Comparison of ENCODE assay signal across 17 cellular contexts in the genomic region with DNA sequence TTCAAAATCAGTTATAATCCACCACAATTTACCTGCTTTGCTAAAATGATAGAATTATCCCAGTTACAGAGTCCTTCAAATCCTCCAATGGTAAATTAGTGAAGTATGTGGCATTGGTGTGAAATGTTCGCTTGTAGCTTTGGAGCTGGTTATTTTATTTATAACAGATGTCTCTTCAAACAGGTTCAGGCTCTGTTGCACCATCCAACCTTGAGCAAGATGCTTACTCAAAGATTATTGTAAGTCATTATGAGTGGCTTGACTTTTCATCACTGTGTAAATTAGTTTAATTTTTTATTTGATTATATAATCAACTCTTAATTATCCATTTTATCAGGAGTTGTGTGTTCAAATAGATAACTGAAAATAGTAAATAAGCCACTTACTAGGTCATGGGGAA.
DNase-seq lines count a peak whose midpoint lies in the region; ATAC-seq and TF ChIP-seq lines count a peak whose summit lies in the region.
"Had no signal": no experiment of that assay in that cellular context is flagged by ENCODE, and none has a peak within 500 bp of the region (broad histone marks: within the 10 kb centered on the region; RNA-seq: fewer than 3 reads in every experiment).

No MANE protein-coding gene starts in this region.

- H2AFZ ChIP-seq in smooth muscle cell (ENCODE audit: low read depth), result no peak overlapping the region

- 88% methylated on average over 1 of the region's 1 CpG for WGBS in smooth muscle cell (ENCODE audit: low lambda C conversion rate)

- H4K20me1 ChIP-seq in smooth muscle cell (ENCODE audit: low read depth), result peaks cover 99% of the 10 kb centered on the region

- peaks cover 6% of the 10 kb centered on the region for H3K79me2 ChIP-seq in smooth muscle cell (ENCODE audit: low read depth)

- H3K4me1 ChIP-seq in smooth muscle cell (ENCODE audit: low read depth), result peaks cover 45% of the 10 kb centered on the region
- H3K4me1 ChIP-seq: Peyer's patch had no signal

- peak overlapping the region in 4 of 5 donors; percentile 17 to 59 (median 34) for H3K4me3 Mint-ChIP-seq in immature natural killer cell

- H3K4me2 ChIP-seq in smooth muscle cell, result peak overlapping the region; percentile 44
- H3K4me2 ChIP-seq: KMS-11 had no signal

- H3K27me3 ChIP-seq in WERI-Rb-1 (ENCODE audit: insufficient read depth, low read depth, severe bottlenecking) (no peaks in the 10 kb centered on the region), smooth muscle cell (ENCODE audit: low read depth) (no peaks in the 10 kb centered on the region)
- H3K27me3 ChIP-seq: Peyer's patch had no signal

- H3K9me3 Mint-ChIP-seq in immature natural killer cell, result no peaks in the 10 kb centered on the region

- TF ChIP-seq CTCF in WERI-Rb-1 (IDR thresholded peaks at IDR 0.05; ENCODE audit: low read depth, low read length), result no peak
- TF ChIP-seq CTCF in epithelial cell of esophagus (IDR thresholded peaks at IDR 0.05; ENCODE audit: insufficient read depth, low read depth, low read length, missing control alignments), result no peak
- no peak for TF ChIP-seq CTCF in smooth muscle cell (IDR thresholded peaks at IDR 0.05; ENCODE audit: borderline replicate concordance, insufficient read depth, poor library complexity, severe bottlenecking)

- peaks cover 4% of the 10 kb centered on the region for H3F3A ChIP-seq in smooth muscle cell (ENCODE audit: low read depth)

- H3K36me3 ChIP-seq in WERI-Rb-1, result no peaks in the 10 kb centered on the region
- no peaks in the 10 kb centered on the region for H3K36me3 ChIP-seq in smooth muscle cell (ENCODE audit: low read depth)
- H3K36me3 ChIP-seq: Peyer's patch, SJSA1 had no signal

- no peak for ATAC-seq in activated CD4-positive, CD25-positive, alpha-beta regulatory T cell treated with anti-CD3 and anti-CD28 coated beads, Interleukin-2, amount 50 U/mL, for 24 hours

- peaks cover 19 to 32% of the 10 kb centered on the region in 2 donors for H3K4me1 Mint-ChIP-seq in immature natural killer cell

- no peaks in the 10 kb centered on the region for H3K9me3 ChIP-seq in WERI-Rb-1 (ENCODE audit: severe bottlenecking)
- no peaks in the 10 kb centered on the region for H3K9me3 ChIP-seq in smooth muscle cell (replicated peaks; ENCODE audit: low read depth)
- H3K9me3 ChIP-seq: Peyer's patch, SJSA1 had no signal

- H3K36me3 Mint-ChIP-seq in immature natural killer cell, result no peaks in the 10 kb centered on the region

- no peak for DNase-seq in WERI-Rb-1
- DNase-seq in epithelial cell of esophagus (ENCODE audit: low read depth), result peak; percentile 52
- no peak for DNase-seq in immature natural killer cell
- no peak for DNase-seq in smooth muscle cell (lab: John Stamatoyannopoulos, UW; ENCODE audit: unreplicated experiment)
- DNase-seq in SKM-1 treated with dmso at 0.1 percent for 144 hours (lab: John Stamatoyannopoulos, UW; ENCODE audit: unreplicated experiment), result no peak
- DNase-seq in HPDE6-E6E7 (ENCODE audit: extremely low spot score), result no peak
- DNase-seq: ACHN, AML-193, DMS79 treated with DMSO at 0.1 percent for 48 hours, NCI-H1048, NCI-H1436, NCI-H526, Peyer's patch had no signal

- H3K27ac Mint-ChIP-seq in immature natural killer cell, result peak overlapping the region in 1 of 6 donors; percentile 50

- H3K27ac ChIP-seq in WERI-Rb-1 (peak overlapping the region; percentile 56), smooth muscle cell (ENCODE audit: low read depth) (no peak overlapping the region)
- H3K27ac ChIP-seq: C4-2B, KMS-11, Peyer's patch, SJSA1 had no signal

- H3K27me3 Mint-ChIP-seq in immature natural killer cell (ENCODE audit: low read depth in 3 of 3), result peaks cover 0 to 3% (median 0%) of the 10 kb centered on the region in 3 donors

- no peak overlapping the region for H3K4me3 ChIP-seq in WERI-Rb-1 (ENCODE audit: low read depth, low read length)
- no peak overlapping the region for H3K4me3 ChIP-seq in epithelial cell of esophagus (ENCODE audit: low read length)
- H3K4me3 ChIP-seq in smooth muscle cell, result no peak overlapping the region
- H3K4me3 ChIP-seq: Peyer's patch, SJSA1 had no signal

- H3K9ac ChIP-seq in smooth muscle cell (ENCODE audit: low read depth), result no peak overlapping the region
- H3K9ac ChIP-seq: KMS-11 had no signal
